Comparison of ENCODE assay signal across 8 cellular contexts in genomic region chr2:240513544-240514287, GRCh38. TPM values are rescaled to one million over a fixed set of nuclear protein-coding genes. Genes with fewer than 3 reads are reported as not detected.
DNase-seq lines count a peak whose midpoint lies in the region; ATAC-seq and TF ChIP-seq lines count a peak whose summit lies in the region.

No MANE protein-coding gene starts in this region.

- intact Hi-C loops in MCF 10A (cut with micrococcal nuclease), result loop anchor here (1.0 to 5.0 kb wide), 2 partner anchors 54 to 327 kb away; partner anchors contain the start of gene RNPEPL1

- no peaks in the 10 kb centered on the region for H4K20me1 ChIP-seq in GM23338 (replicated peaks; ENCODE audit: insufficient read depth)

- CTCF ChIA-PET in MCF 10A (lab: Yijun Ruan, JAX), result interaction anchor here (0.5 to 5.3 kb wide), 31 partner anchors 9 to 1897 kb away, joined by 3 to 63 read pairs (median 4); partner anchors contain the start of gene CAPN10

- 0 out of 2 replicates have a peak, but pooled peaks cover 2% of the 10 kb centered on the region for H3K9me2 ChIP-seq in GM23338 (ENCODE audit: insufficient read depth)

- peak; percentile 100 for ATAC-seq in GM23338

- TF ChIP-seq CTCF in GM23338 (conservative IDR thresholded peaks at IDR 0.05; ENCODE audit: low read depth in 2 of 2) (peak; percentile 92 to 97), WERI-Rb-1 (IDR thresholded peaks at IDR 0.05; ENCODE audit: low read depth, low read length) (peak; percentile 96), MCF 10A (IDR thresholded peaks at IDR 0.05; ENCODE audit: unreplicated experiment) (peak; percentile 77)

- no peaks in the 10 kb centered on the region for H3F3A ChIP-seq in GM23338 (replicated peaks; ENCODE audit: low read depth)

- H3K4me2 ChIP-seq in GM23338, result no peak overlapping the region

- H3K27ac Mint-ChIP-seq in GM23338, result no peak overlapping the region
- peak overlapping the region; percentile 16 for H3K27ac Mint-ChIP-seq in MCF 10A (ENCODE audit: low read depth, unreplicated experiment)

- H3K4me3 Mint-ChIP-seq in GM23338 (no peak overlapping the region), MCF 10A (ENCODE audit: unreplicated experiment) (no peak overlapping the region)

- no peak overlapping the region for H3K27ac ChIP-seq in GM23338 (ENCODE audit: low read depth)
- no peak overlapping the region for H3K27ac ChIP-seq in WERI-Rb-1

- H3K36me3 ChIP-seq in GM23338 (ENCODE audit: insufficient read depth), result no peaks in the 10 kb centered on the region
- no peaks in the 10 kb centered on the region for H3K36me3 ChIP-seq in WERI-Rb-1

- no peaks in the 10 kb centered on the region for H3K4me1 ChIP-seq in GM23338 (ENCODE audit: insufficient read depth)

- H3K4me3 ChIP-seq in GM23338, result no peak overlapping the region
- H3K4me3 ChIP-seq in WERI-Rb-1 (ENCODE audit: low read depth, low read length), result no peak overlapping the region

- no peak overlapping the region for H2AFZ ChIP-seq in GM23338

- no peaks in the 10 kb centered on the region for H3K79me2 ChIP-seq in GM23338 (replicated peaks; ENCODE audit: insufficient read depth)

- POLR2A ChIA-PET in MCF 10A (lab: Yijun Ruan, JAX), result interaction anchor here (0.7 to 2.7 kb wide), 6 partner anchors 48 to 526 kb away, joined by 3 to 12 read pairs (median 6); partner anchors contain the start of gene CAPN10

- peaks cover 4% of the 10 kb centered on the region for H3K27me3 ChIP-seq in GM23338 (ENCODE audit: insufficient read depth)
- H3K27me3 ChIP-seq in WERI-Rb-1 (ENCODE audit: insufficient read depth, low read depth, severe bottlenecking), result no peaks in the 10 kb centered on the region

- H3K9me3 Mint-ChIP-seq in GM23338, result no peaks in the 10 kb centered on the region
- no peaks in the 10 kb centered on the region for H3K9me3 Mint-ChIP-seq in MCF 10A (ENCODE audit: unreplicated experiment)

- H3K4me1 Mint-ChIP-seq in GM23338 (peaks cover under 1% of the 10 kb centered on the region; the same call in 1 of the 3 replicates), MCF 10A (ENCODE audit: insufficient read depth, unreplicated experiment) (peaks cover 12% of the 10 kb centered on the region)

- no TSS peak for BruUV-seq in MCF 10A (replicated peaks; lab: Mats Ljungman, UMichigan)

- no peaks in the 10 kb centered on the region for H3K9me3 ChIP-seq in WERI-Rb-1 (ENCODE audit: severe bottlenecking)

- no peaks in the 10 kb centered on the region for H3K36me3 Mint-ChIP-seq in GM23338 (ENCODE audit: low read depth)
- H3K36me3 Mint-ChIP-seq in MCF 10A (ENCODE audit: insufficient read depth, unreplicated experiment), result peaks cover 15% of the 10 kb centered on the region

- peak; percentile 61 for DNase-seq in GM04504 (ENCODE audit: low read depth)
- DNase-seq in GM23338 (ENCODE audit: low spot score), result peak; percentile 91
- peak; percentile 16 to 20 for DNase-seq in Kasumi-1 (lab: John Stamatoyannopoulos, UW)
- peak; percentile 76 for DNase-seq in WERI-Rb-1
- peak; percentile 76 for DNase-seq in MCF 10A (ENCODE audit: unreplicated experiment)
- DNase-seq in islet precursor cell, result peak; percentile 84
- DNase-seq in stimulated activated CD4-positive, alpha-beta T cell treated with anti-CD3 and anti-CD28 coated beads, Interleukin-1b, Interleukin-23, amount 100 ng/mL, for 24 hours (ENCODE audit: low read depth in 4 of 4, low spot score in 1 of 4), result peak; percentile 57 to 77 (median 70)
- DNase-seq in DMS153 treated with DMSO at 0.1 percent for 48 hours (lab: John Stamatoyannopoulos, UW; ENCODE audit: unreplicated experiment), result no peak

- H3K27me3 Mint-ChIP-seq in GM23338 (ENCODE audit: insufficient read depth, low read depth, poor library complexity), result peaks cover 18% of the 10 kb centered on the region
- no peaks in the 10 kb centered on the region for H3K27me3 Mint-ChIP-seq in MCF 10A (ENCODE audit: insufficient read depth, unreplicated experiment)

TF ChIP-seq in GM23338, 12 proteins besides CTCF, POLR2A, EP300 and RAD21 (continues in another document):
- TF ChIP-seq ZNF462 (CRISPR knock-in tag; IDR thresholded peaks at IDR 0.05) (no peak), CREB1 (CRISPR knock-in tag; IDR thresholded peaks at IDR 0.05; ENCODE audit: low read depth) (no peak), STAT1 (IDR thresholded peaks at IDR 0.05; ENCODE audit: unreplicated experiment) (no peak), NANOG (IDR thresholded peaks at IDR 0.05; ENCODE audit: borderline replicate concordance) (no peak), JUNB (IDR thresholded peaks at IDR 0.05; ENCODE audit: unreplicated experiment) (no peak), EZH2 (IDR thresholded peaks at IDR 0.05; ENCODE audit: low read depth, unreplicated experiment) (no peak)

RNA-seq across cellular contexts. Expression of gene ANKMY1, which starts 44.1 kb away (rescaled TPM):
- 8.9 and 9.0 TPM in 2 replicates for total RNA-seq in GM23338 (2014; rRNA removed; shearing (Covaris generic))
- polyA plus RNA-seq in GM23338 (2016; fragmentation: Nextera tagmentation; extraction: Ambion mirVana), result 2.3 TPM in 2 replicates
- 19.5 and 22.2 TPM in 2 replicates for total RNA-seq in MCF 10A (2022)

RNA-seq across cellular contexts. Expression of gene DUSP28, which starts 46.4 kb away (rescaled TPM):
- 1.0 and 2.7 TPM in 2 replicates for total RNA-seq in GM23338 (2014; rRNA removed; shearing (Covaris generic))
- 4.3 and 4.8 TPM in 2 replicates for polyA plus RNA-seq in GM23338 (2016; fragmentation: Nextera tagmentation; extraction: Ambion mirVana)
- total RNA-seq in MCF 10A (2022), result 3.8 and 5.2 TPM in 2 replicates

RNA-seq across cellular contexts. Expression of gene RNPEPL1, which starts 54.6 kb away (rescaled TPM):
- 21.0 and 28.4 TPM in 2 replicates for total RNA-seq in GM23338 (2014; rRNA removed; shearing (Covaris generic))
- 5.5 and 6.0 TPM in 2 replicates for polyA plus RNA-seq in GM23338 (2016; fragmentation: Nextera tagmentation; extraction: Ambion mirVana)
- total RNA-seq in MCF 10A (2022), result 31.5 and 33.7 TPM in 2 replicates
